In the genomic region with DNA sequence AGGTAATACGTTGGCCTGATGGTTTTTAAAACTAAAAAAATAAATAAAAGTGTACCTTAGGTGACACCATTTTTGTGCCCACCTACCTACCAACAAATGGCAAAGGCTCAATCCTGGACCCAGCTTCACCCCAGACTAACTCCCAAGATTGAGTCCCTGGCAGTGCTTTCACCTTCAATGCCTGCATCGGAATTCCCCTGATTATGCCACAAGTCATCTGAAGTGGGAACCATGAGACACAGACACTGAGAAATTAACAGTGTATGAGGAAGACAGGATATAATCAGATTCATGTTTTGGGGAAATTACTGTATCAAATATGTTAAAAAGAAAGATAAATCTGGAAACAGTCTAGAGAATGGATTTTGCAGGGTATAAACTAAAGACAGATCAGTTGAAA, we compare ENCODE assay signal across 21 cellular contexts. TPM values are rescaled to one million over a fixed set of nuclear protein-coding genes. Genes with fewer than 3 reads are reported as not detected.
"Had no signal": no experiment of that assay in that cellular context is flagged by ENCODE, and none has a peak within 500 bp of the region (broad histone marks: within the 10 kb centered on the region; RNA-seq: fewer than 3 reads in every experiment).

No MANE protein-coding gene starts in this region.

- H3K27ac ChIP-seq: coronary artery, neutrophil had no signal

- H3K4me3 Mint-ChIP-seq: activated CD8-positive, alpha-beta T cell treated with anti-CD3 and anti-CD28 coated beads for 36 hours; activated T-cell treated with anti-CD3 and anti-CD28 coated beads, Interleukin-2, amount 50 U/mL, for 4 hours; effector memory CD8-positive, alpha-beta T cell; natural killer cell; stimulated activated memory B cell treated with anti-CD40 and anti-IgM and Interleukin-4, amounts not matched to agents 10 μg/mL and 1 μg/mL and 100 μg/mL, for 72 hours; T-helper 1 cell treated with Interleukin-12 subunit alpha and Interleukin-12 subunit beta and Interleukin-4 antibody, amounts not matched to agents 30 μg/mL and 1 μg/mL, for 36 hours; WTC11 had no signal

- H3K9me3 ChIP-seq: neutrophil had no signal

- DNase-seq: activated CD4-positive, alpha-beta T cell treated with anti-CD3 and anti-CD28 coated beads for 4 hours; activated CD8-positive, alpha-beta T cell treated with anti-CD3 and anti-CD28 coated beads for 36 hours; activated effector memory CD4-positive, alpha-beta T cell treated with Interleukin-2 at 50 U/mL for 16 hours; activated naive CD4-positive, alpha-beta T cell treated with anti-CD3 and anti-CD28 coated beads, Interleukin-2, amount 50 U/mL, for 16 hours; activated T-cell treated with anti-CD3 and anti-CD28 coated beads, Interleukin-2, amount 50 U/mL, for 4 hours; caudate nucleus; effector memory CD8-positive, alpha-beta T cell; kidney; left ventricle myocardium superior; mesenchymal stem cell; natural killer cell; retina; stimulated activated CD4-positive, alpha-beta T cell treated with anti-CD3 and anti-CD28 coated beads, Interleukin-2, amount 100 ng/mL, for 48 hours had no signal

- H3K36me3 ChIP-seq: neutrophil had no signal

- H3K36me3 Mint-ChIP-seq: natural killer cell; stimulated activated memory B cell treated with anti-CD40 and anti-IgM and Interleukin-4, amounts not matched to agents 10 μg/mL and 1 μg/mL and 100 μg/mL, for 72 hours; WTC11 had no signal

- ATAC-seq: activated CD8-positive, alpha-beta T cell treated with anti-CD3 and anti-CD28 coated beads for 36 hours; activated T-cell treated with anti-CD3 and anti-CD28 coated beads, Interleukin-2, amount 50 U/mL, for 4 hours; effector memory CD8-positive, alpha-beta T cell; left ventricle myocardium superior; natural killer cell; stimulated activated memory B cell treated with anti-CD40 and anti-IgM and Interleukin-4, amounts not matched to agents 10 μg/mL and 1 μg/mL and 100 μg/mL, for 72 hours; WTC11 had no signal

- H3K4me3 ChIP-seq: coronary artery had no signal

- H3K27ac Mint-ChIP-seq: activated CD8-positive, alpha-beta T cell treated with anti-CD3 and anti-CD28 coated beads for 36 hours; natural killer cell; stimulated activated memory B cell treated with anti-CD40 and anti-IgM and Interleukin-4, amounts not matched to agents 10 μg/mL and 1 μg/mL and 100 μg/mL, for 72 hours; T-helper 1 cell treated with Interleukin-12 subunit alpha and Interleukin-12 subunit beta and Interleukin-4 antibody, amounts not matched to agents 30 μg/mL and 1 μg/mL, for 36 hours; WTC11 had no signal

- H3K4me1 Mint-ChIP-seq: natural killer cell; stimulated activated memory B cell treated with anti-CD40 and anti-IgM and Interleukin-4, amounts not matched to agents 10 μg/mL and 1 μg/mL and 100 μg/mL, for 72 hours; WTC11 had no signal

RNA-seq across cellular contexts. Expression of a gene that starts 56.9 kb away (rescaled TPM):
- total RNA-seq: activated CD8-positive, alpha-beta T cell treated with anti-CD3 and anti-CD28 coated beads for 36 hours; activated T-cell treated with anti-CD3 and anti-CD28 coated beads, Interleukin-2, amount 50 U/mL, for 4 hours; epithelial cell of proximal tubule; kidney; left ventricle myocardium superior; mucosa of gallbladder; natural killer cell; WTC11 had no signal
- polyA plus RNA-seq: thymus had no signal
